ENCODE assay signal across 8 cellular contexts in genomic region chr4:47010347-47011188, GRCh38.
A peak's percentile ranks its signal among the peaks of the same experiment; 100 is the strongest.
DNase-seq lines count a peak whose midpoint lies in the region; ATAC-seq lines count a peak whose summit lies in the region.

No MANE protein-coding gene starts in this region.

- ATAC-seq in GM18499 (IDR thresholded peaks at IDR 0.05; ENCODE audit: insufficient read depth, unreplicated experiment) (peak; percentile 94), GM21367 (IDR thresholded peaks at IDR 0.05; ENCODE audit: unreplicated experiment) (peak; percentile 87), HG03439 (IDR thresholded peaks at IDR 0.05; ENCODE audit: unreplicated experiment) (peak; percentile 92)

- DNase-seq in effector memory CD4-positive, alpha-beta T cell, result no peak
- DNase-seq in NCI-H345 treated with DMSO at 0.1 percent for 48 hours (lab: John Stamatoyannopoulos, UW; ENCODE audit: unreplicated experiment) (no peak), GM03348 (ENCODE audit: low spot score) (no peak), T-helper 9 cell (no peak), NCI-H187 treated with DMSO at 0.1 percent for 48 hours (lab: John Stamatoyannopoulos, UW) (no peak)

- peaks cover 3% of the 10 kb centered on the region for H3K4me1 ChIP-seq in effector memory CD4-positive, alpha-beta T cell (ENCODE audit: control insufficient read depth, insufficient read depth, low read length, poor library complexity, severe bottlenecking)

- H3K4me3 ChIP-seq in effector memory CD4-positive, alpha-beta T cell (ENCODE audit: insufficient read depth, low read depth, low read length, poor library complexity, severe bottlenecking), result peak overlapping the region; percentile 19

- no peaks in the 10 kb centered on the region for H3K9me3 ChIP-seq in effector memory CD4-positive, alpha-beta T cell (ENCODE audit: control insufficient read depth, low read length)

- no peaks in the 10 kb centered on the region for H3K27me3 ChIP-seq in effector memory CD4-positive, alpha-beta T cell (replicated peaks; ENCODE audit: control insufficient read depth, insufficient read depth, low read length, poor library complexity, severe bottlenecking)

- H3K27ac ChIP-seq in effector memory CD4-positive, alpha-beta T cell (ENCODE audit: insufficient read depth, low read length, poor library complexity, severe bottlenecking), result no peak overlapping the region

- H3K36me3 ChIP-seq in effector memory CD4-positive, alpha-beta T cell (ENCODE audit: control insufficient read depth, insufficient read depth, low read length), result no peaks in the 10 kb centered on the region
